Comparison of ENCODE assay signal across 1 cellular context in genomic region chr10:1022413-1022812, GRCh38.
TF ChIP-seq lines count a peak whose summit lies in the region.

No MANE protein-coding gene starts in this region.

TF ChIP-seq in GM23338, 12 proteins besides CTCF, POLR2A, EP300 and RAD21:
- TF ChIP-seq REST (IDR thresholded peaks at IDR 0.05; ENCODE audit: unreplicated experiment) (no peak), EZH2phosphoT487 (IDR thresholded peaks at IDR 0.05; ENCODE audit: unreplicated experiment) (no peak), EZH2 (IDR thresholded peaks at IDR 0.05; ENCODE audit: low read depth, unreplicated experiment) (no peak), ZNF462 (CRISPR knock-in tag; IDR thresholded peaks at IDR 0.05) (no peak), ZNF331 (CRISPR knock-in tag; IDR thresholded peaks at IDR 0.05; ENCODE audit: low read depth) (no peak), POLR2AphosphoS5 (IDR thresholded peaks at IDR 0.05; ENCODE audit: low read depth) (no peak), ZNF114 (CRISPR knock-in tag; IDR thresholded peaks at IDR 0.05) (no peak), NANOG (IDR thresholded peaks at IDR 0.05; ENCODE audit: borderline replicate concordance) (no peak), CREB1 (CRISPR knock-in tag; IDR thresholded peaks at IDR 0.05; ENCODE audit: low read depth) (no peak), ETS1 (IDR thresholded peaks at IDR 0.05) (no peak), JUNB (IDR thresholded peaks at IDR 0.05; ENCODE audit: unreplicated experiment) (no peak), STAT1 (IDR thresholded peaks at IDR 0.05; ENCODE audit: unreplicated experiment) (no peak)
TF ChIP-seq in GM23338: peak in this region for 0.
